24 cellular contexts compared by ENCODE assay signal in the genomic region with DNA sequence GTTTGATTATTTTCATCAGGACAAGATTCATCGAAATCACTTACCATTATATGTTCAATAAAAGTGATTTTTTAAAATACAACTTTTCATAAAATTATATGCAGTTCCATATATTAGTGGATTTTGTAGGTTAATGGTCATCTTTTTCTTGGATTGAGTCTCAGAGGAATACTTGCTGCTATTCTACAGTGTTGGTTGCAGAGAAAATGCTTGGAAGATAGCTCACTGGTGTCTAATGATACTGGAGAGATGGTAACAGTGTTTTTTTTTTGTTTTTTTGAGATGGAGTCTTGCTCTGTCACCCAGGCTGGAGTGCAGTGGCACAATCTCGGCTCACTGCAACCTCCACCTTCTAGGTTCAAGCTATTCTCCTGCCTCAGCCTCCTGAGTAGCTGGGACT.
DNase-seq lines count a peak whose midpoint lies in the region; ATAC-seq, FAIRE-seq and TF ChIP-seq lines count a peak whose summit lies in the region.
"Had no signal": no experiment of that assay in that cellular context is flagged by ENCODE, and none has a peak within 500 bp of the region (broad histone marks: within the 10 kb centered on the region; RNA-seq: fewer than 3 reads in every experiment).

No MANE protein-coding gene starts in this region.

- FAIRE-seq in keratinocyte (lab: Jason Lieb, UNC) (no peak), HTR-8/SVneo (lab: Jason Lieb, UNC) (no peak)
- FAIRE-seq: GM12891, GM18507 had no signal

- H3K4me1 Mint-ChIP-seq in endodermal cell = peaks cover 18% of the 10 kb centered on the region

- no peaks in the 10 kb centered on the region for H4K20me1 ChIP-seq in mammary epithelial cell (ENCODE audit: insufficient read depth, low read length)
- H4K20me1 ChIP-seq in keratinocyte (ENCODE audit: control insufficient read depth, extremely low read depth, insufficient read depth, low read length) = no peaks in the 10 kb centered on the region

- CTCF ChIA-PET in mammary epithelial cell (lab: Charles Lee; ENCODE audit: low non-redundant PET) = interaction anchor here (1.1 kb wide), 1 partner anchor 85 kb away, joined by 8 read pairs; no protein-coding TSS in a partner anchor

- dilution Hi-C loops in mammary epithelial cell (cut with HindIII; ENCODE audit: low sequenced_read_pairs) (no loop called here), keratinocyte (cut with MboI; ENCODE audit: extremely low pct_ligation_motif_present, low sequenced_read_pairs) (no loop called here)

- no peak overlapping the region for H3K27ac Mint-ChIP-seq in endodermal cell
- H3K27ac Mint-ChIP-seq: CD8-positive, alpha-beta T cell; IgD-negative memory B cell had no signal

- H3K4me1 ChIP-seq in mammary epithelial cell (ENCODE audit: insufficient read depth, low read length) (peaks cover 42% of the 10 kb centered on the region), breast epithelium (peaks cover 0 to 8% of the 10 kb centered on the region in 2 donors), keratinocyte (ENCODE audit: control insufficient read depth, extremely low read depth, insufficient read depth, low read length) (peaks cover 55% of the 10 kb centered on the region), endodermal cell (ENCODE audit: control insufficient read depth, insufficient read depth, low read length) (no peaks in the 10 kb centered on the region)

- H3K36me3 Mint-ChIP-seq in endodermal cell (ENCODE audit: low read depth) = peaks cover 6% of the 10 kb centered on the region

- no peaks in the 10 kb centered on the region for H3K36me3 ChIP-seq in mammary epithelial cell (ENCODE audit: insufficient read depth, low read length)
- no peaks in the 10 kb centered on the region for H3K36me3 ChIP-seq in breast epithelium
- no peaks in the 10 kb centered on the region for H3K36me3 ChIP-seq in brain microvascular endothelial cell (replicated peaks)
- no peaks in the 10 kb centered on the region for H3K36me3 ChIP-seq in keratinocyte (ENCODE audit: control insufficient read depth in 2 of 2, extremely low read depth in 1 of 2, insufficient read depth in 2 of 2, low read length in 2 of 2)
- no peaks in the 10 kb centered on the region for H3K36me3 ChIP-seq in endodermal cell (ENCODE audit: control insufficient read depth, insufficient read depth, low read length)

- H3K9ac ChIP-seq in mammary epithelial cell (ENCODE audit: insufficient read depth, low read length) = no peak overlapping the region
- H3K9ac ChIP-seq in keratinocyte (ENCODE audit: control insufficient read depth, extremely low read depth, insufficient read depth, low read length) = peak overlapping the region; percentile 50
- no peak overlapping the region for H3K9ac ChIP-seq in endodermal cell (ENCODE audit: extremely low read depth, low read length, poor library complexity, severe bottlenecking)

- no peak overlapping the region for H3K4me3 ChIP-seq in mammary epithelial cell (replicated peaks in 1 of 3; ENCODE audit: insufficient read depth in 1 of 3, low read depth in 2 of 3, low read length in 3 of 3)
- H3K4me3 ChIP-seq in breast epithelium = no peak overlapping the region
- H3K4me3 ChIP-seq in brain microvascular endothelial cell (ENCODE audit: low read depth, low read length) = no peak overlapping the region
- H3K4me3 ChIP-seq in keratinocyte (ENCODE audit: control insufficient read depth in 2 of 3, extremely low read depth in 1 of 3, insufficient read depth in 2 of 3, low read depth in 1 of 3, low read length in 3 of 3) = no peak overlapping the region
- H3K4me3 ChIP-seq in endodermal cell (ENCODE audit: low read length) = no peak overlapping the region

- peaks cover 75% of the 10 kb centered on the region for H3K79me2 ChIP-seq in mammary epithelial cell (ENCODE audit: insufficient read depth, low read length)
- peaks cover 43% of the 10 kb centered on the region for H3K79me2 ChIP-seq in keratinocyte (ENCODE audit: control insufficient read depth, insufficient read depth, low read length)

- TF ChIP-seq CTCF in mammary epithelial cell (conservative IDR thresholded peaks at IDR 0.05 in 1 of 2, IDR thresholded peaks at IDR 0.05 in 1 of 2; ENCODE audit: extremely low read depth in 1 of 2, insufficient read depth in 1 of 2, low read depth in 1 of 2, low read length in 2 of 2) (no peak), breast epithelium (IDR thresholded peaks at IDR 0.05) (no peak), brain microvascular endothelial cell (IDR thresholded peaks at IDR 0.05; ENCODE audit: low read depth, low read length, missing control alignments) (no peak), keratinocyte (optimal IDR thresholded peaks at IDR 0.05 in 1 of 3, IDR thresholded peaks at IDR 0.05 in 1 of 3, conservative IDR thresholded peaks at IDR 0.05 in 1 of 3; ENCODE audit: extremely low read depth in 1 of 3, insufficient read depth in 2 of 3, low read length in 3 of 3) (no peak), endodermal cell (conservative IDR thresholded peaks at IDR 0.05) (no peak)

- in situ Hi-C loops in mammary epithelial cell (cut with MboI; ENCODE audit: low sequenced_read_pairs in 2 of 2) (no loop called here), brain microvascular endothelial cell (cut with HindIII; ENCODE audit: low pct_ligation_motif_present, low sequenced_read_pairs) (no loop called here)

- H3K9me1 ChIP-seq in keratinocyte (ENCODE audit: control insufficient read depth, extremely low read depth, insufficient read depth, low read length) = no peaks in the 10 kb centered on the region

- H3K4me3 Mint-ChIP-seq in endodermal cell = no peak overlapping the region
- H3K4me3 Mint-ChIP-seq: CD8-positive, alpha-beta T cell; IgD-negative memory B cell had no signal

- H3K9me3 Mint-ChIP-seq in endodermal cell = no peaks in the 10 kb centered on the region
- H3K9me3 Mint-ChIP-seq: CD8-positive, alpha-beta T cell; IgD-negative memory B cell had no signal

- WGBS in mammary epithelial cell (ENCODE audit: low coverage, missing lambda C conversion rate) = 100% methylated on average over 2 of the region's 2 CpGs
- WGBS in endodermal cell (ENCODE audit: insufficient coverage in 1 of 2, insufficient read length in 1 of 2), 2 experiments = 78 to 100% methylated on average over 1 of the region's 2 CpGs

- no peaks in the 10 kb centered on the region for H3K27me3 Mint-ChIP-seq in endodermal cell (ENCODE audit: insufficient read depth)
- H3K27me3 Mint-ChIP-seq: IgD-negative memory B cell had no signal

- peak overlapping the region; percentile 97 for H3K27ac ChIP-seq in mammary epithelial cell (ENCODE audit: insufficient read depth, low read depth, low read length)
- H3K27ac ChIP-seq in breast epithelium = no peak overlapping the region
- H3K27ac ChIP-seq in brain microvascular endothelial cell = peak overlapping the region; percentile 93
- peak overlapping the region; percentile 82 for H3K27ac ChIP-seq in keratinocyte (ENCODE audit: control insufficient read depth, insufficient read depth, low read length)
- no peak overlapping the region for H3K27ac ChIP-seq in endodermal cell (ENCODE audit: low read depth, low read length)

- H3K27me3 ChIP-seq in mammary epithelial cell (ENCODE audit: insufficient read depth, low read length) (no peaks in the 10 kb centered on the region), breast epithelium (no peaks in the 10 kb centered on the region), brain microvascular endothelial cell (replicated peaks) (no peaks in the 10 kb centered on the region), keratinocyte (ENCODE audit: control insufficient read depth, extremely low read depth, insufficient read depth, low read length) (no peaks in the 10 kb centered on the region), endodermal cell (ENCODE audit: control insufficient read depth, insufficient read depth, low read length, poor library complexity, severe bottlenecking) (no peaks in the 10 kb centered on the region)

- intact Hi-C loops in mammary epithelial cell (cut with micrococcal nuclease) = no loop called here
- intact Hi-C loops in breast epithelium (cut with DNase I; ENCODE audit: low total_unique reads) = no loop called here

- TF ChIP-seq POLR2A in breast epithelium (IDR thresholded peaks at IDR 0.05) = no peak

- DNase-seq in mammary epithelial cell = no peak
- no peak for DNase-seq in breast epithelium (ENCODE audit: low spot score in 2 of 2)
- no peak for DNase-seq in brain microvascular endothelial cell
- no peak for DNase-seq in keratinocyte (ENCODE audit: low read depth, low spot score)
- DNase-seq in endodermal cell = no peak
- no peak for DNase-seq in NK-92 (lab: John Stamatoyannopoulos, UW; ENCODE audit: unreplicated experiment)
- DNase-seq in HTR-8/SVneo (ENCODE audit: insufficient read length, low spot score) = no peak
- DNase-seq: 8988T; CD8-positive, alpha-beta T cell; DND-41; GF-D8; GOT3; Kasumi-1; MM.1S; NCI-H1092 treated with DMSO at 0.1 percent for 48 hours; NCI-H1694; NCI-H2107; NCI-H2227 treated with DMSO at 0.1 percent for 48 hours; NCI-H524 had no signal

- H3K4me2 ChIP-seq in mammary epithelial cell (ENCODE audit: insufficient read depth, low read depth, low read length) = peak overlapping the region; percentile 75
- H3K4me2 ChIP-seq in keratinocyte (ENCODE audit: control insufficient read depth, extremely low read depth, insufficient read depth, low read depth, low read length) = no peak overlapping the region

- BruUV-seq in mammary epithelial cell (replicated peaks; lab: Mats Ljungman, UMichigan) = no TSS peak

- ATAC-seq in GM19397 (IDR thresholded peaks at IDR 0.05; ENCODE audit: unreplicated experiment) = no peak
- ATAC-seq: CD8-positive, alpha-beta T cell; Right ventricle myocardium inferior had no signal

- H3K9me3 ChIP-seq in mammary epithelial cell (replicated peaks; ENCODE audit: insufficient read depth, low read length) = no peaks in the 10 kb centered on the region
- H3K9me3 ChIP-seq in breast epithelium = no peaks in the 10 kb centered on the region
- H3K9me3 ChIP-seq in keratinocyte (ENCODE audit: control insufficient read depth, low read depth, low read length) = no peaks in the 10 kb centered on the region
- H3K9me3 ChIP-seq in endodermal cell (ENCODE audit: control insufficient read depth, low read length) = no peaks in the 10 kb centered on the region

- H2AFZ ChIP-seq in mammary epithelial cell (ENCODE audit: low read depth, low read length) (no peak overlapping the region), keratinocyte (ENCODE audit: control insufficient read depth, low read length) (no peak overlapping the region)

Comparison
In these comparisons a context has a peak if more than half of its experiments do, and no peak if none do; other contexts are left out.
1. H3K27ac ChIP-seq: peak in mammary epithelial cell (single experiment), brain microvascular endothelial cell (single experiment) and keratinocyte (single experiment); none in breast epithelium (0 of 2) and endodermal cell (single experiment).